In the genomic region with DNA sequence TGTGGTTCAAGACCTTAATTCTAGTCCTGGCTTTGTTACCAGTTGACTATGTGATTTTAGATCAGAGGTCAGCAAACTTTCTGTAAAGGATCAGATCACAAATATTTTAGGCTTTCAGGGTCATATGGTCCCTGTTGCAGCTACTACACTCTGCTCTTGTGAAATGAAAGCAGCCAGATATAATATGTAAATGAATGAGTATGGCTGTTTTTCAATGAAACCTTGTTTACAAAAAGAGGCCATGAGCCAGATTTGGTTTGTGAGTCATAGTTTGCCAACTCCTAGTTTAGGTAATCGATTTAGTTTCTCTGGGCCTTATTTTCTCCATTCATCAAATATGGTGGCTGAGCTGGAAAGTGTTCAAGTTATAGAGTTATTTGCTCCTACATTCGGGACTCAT, we compare ENCODE assay signal across 18 cellular contexts.
DNase-seq lines count a peak whose midpoint lies in the region; TF ChIP-seq lines count a peak whose summit lies in the region.
"Had no signal": no experiment of that assay in that cellular context is flagged by ENCODE, and none has a peak within 500 bp of the region (broad histone marks: within the 10 kb centered on the region; RNA-seq: fewer than 3 reads in every experiment).

No MANE protein-coding gene starts in this region.

- H3K18ac ChIP-seq in mesendoderm (ENCODE audit: low read length) = peak overlapping the region; percentile 70

- no peaks in the 10 kb centered on the region for H3K79me1 ChIP-seq in mesendoderm (ENCODE audit: low read length)

- peaks cover 0 to 6% (median 0%) of the 10 kb centered on the region in 5 donors for H3K9me3 Mint-ChIP-seq in CD8-positive, alpha-beta memory T cell
- H3K9me3 Mint-ChIP-seq: HFFc6 had no signal

- H2BK120ac ChIP-seq in mesendoderm (ENCODE audit: low read depth, low read length) = no peak overlapping the region

- H2BK5ac ChIP-seq in mesendoderm (ENCODE audit: low read length) = no peak overlapping the region

- no peaks in the 10 kb centered on the region for H3K36me3 Mint-ChIP-seq in CD8-positive, alpha-beta memory T cell
- H3K36me3 Mint-ChIP-seq: CD4-positive, alpha-beta memory T cell had no signal

- no peaks in the 10 kb centered on the region for H3K79me2 ChIP-seq in mesendoderm (ENCODE audit: control insufficient read depth, insufficient read depth, low read length)

- H3K27me3 ChIP-seq in adipocyte (replicated peaks; ENCODE audit: control insufficient read depth, insufficient read depth, low read length) = no peaks in the 10 kb centered on the region
- H3K27me3 ChIP-seq in mesendoderm (ENCODE audit: insufficient read depth, low read length, poor library complexity) = no peaks in the 10 kb centered on the region
- no peaks in the 10 kb centered on the region for H3K27me3 ChIP-seq in suprapubic skin
- no peaks in the 10 kb centered on the region for H3K27me3 ChIP-seq in CD8-positive, alpha-beta memory T cell (ENCODE audit: insufficient read depth, low read length, poor library complexity, severe bottlenecking)
- H3K27me3 ChIP-seq: BE2C had no signal

- H3K27ac ChIP-seq in mesendoderm (ENCODE audit: low read depth, low read length) (no peak overlapping the region), suprapubic skin (no peak overlapping the region)
- no peak overlapping the region for H3K27ac ChIP-seq in CD8-positive, alpha-beta memory T cell (ENCODE audit: low read depth, low read length)
- H3K27ac ChIP-seq: C4-2B had no signal

- no peak overlapping the region for H3K4me3 Mint-ChIP-seq in CD8-positive, alpha-beta memory T cell
- H3K4me3 Mint-ChIP-seq: CD4-positive, alpha-beta memory T cell; HFFc6 had no signal

- peaks cover 13% of the 10 kb centered on the region for H3K4me1 ChIP-seq in adipocyte (ENCODE audit: control insufficient read depth, insufficient read depth, low read length)
- peaks cover 20% of the 10 kb centered on the region for H3K4me1 ChIP-seq in mesendoderm (ENCODE audit: control insufficient read depth, low read depth, low read length)
- H3K4me1 ChIP-seq in suprapubic skin = no peaks in the 10 kb centered on the region
- H3K4me1 ChIP-seq in CD8-positive, alpha-beta memory T cell (ENCODE audit: insufficient read depth, low read length) = no peaks in the 10 kb centered on the region
- H3K4me1 ChIP-seq: BE2C, HAP-1 had no signal

- no peak for TF ChIP-seq POLR2A in suprapubic skin (IDR thresholded peaks at IDR 0.05)

- no peaks in the 10 kb centered on the region for H3K27me3 Mint-ChIP-seq in CD8-positive, alpha-beta memory T cell
- H3K27me3 Mint-ChIP-seq: CD4-positive, alpha-beta memory T cell had no signal

- no peak overlapping the region for H3K27ac Mint-ChIP-seq in CD8-positive, alpha-beta memory T cell
- H3K27ac Mint-ChIP-seq: CD4-positive, alpha-beta memory T cell; HFFc6 had no signal

- WGBS in mesendoderm (ENCODE audit: extremely low coverage, insufficient coverage, low lambda C conversion rate) = no CpG with 5 or more reads among the region's 2 CpGs
- WGBS in suprapubic skin = 65% methylated on average over 2 of the region's 2 CpGs

- no peak for TF ChIP-seq EP300 in suprapubic skin (IDR thresholded peaks at IDR 0.05)

- H4K8ac ChIP-seq in mesendoderm (ENCODE audit: low read depth, low read length) = no peak overlapping the region

- no peak overlapping the region for H3K4me2 ChIP-seq in mesendoderm (ENCODE audit: low read length)

- no peak for TF ChIP-seq CTCF in AG10803 (conservative IDR thresholded peaks at IDR 0.05; ENCODE audit: low read length)
- TF ChIP-seq CTCF in fibroblast of mammary gland (conservative IDR thresholded peaks at IDR 0.05; ENCODE audit: control insufficient read depth, insufficient read depth, low read depth, low read length) = no peak
- no peak for TF ChIP-seq CTCF in suprapubic skin (IDR thresholded peaks at IDR 0.05)

- CTCF ChIA-PET in CD8-positive, alpha-beta memory T cell (lab: Charles Lee) = no interaction called here

- POLR2A ChIA-PET in CD8-positive, alpha-beta memory T cell (lab: Charles Lee) = no interaction called here

- no peak overlapping the region for H3K23ac ChIP-seq in mesendoderm (ENCODE audit: low read length)

- no peaks in the 10 kb centered on the region for H3K9me3 ChIP-seq in adipocyte (ENCODE audit: control insufficient read depth, low read length)
- H3K9me3 ChIP-seq in suprapubic skin = no peaks in the 10 kb centered on the region
- no peaks in the 10 kb centered on the region for H3K9me3 ChIP-seq in CD8-positive, alpha-beta memory T cell (ENCODE audit: low read length)
- H3K9me3 ChIP-seq: BE2C, HAP-1 had no signal

- H3K36me3 ChIP-seq in adipocyte (ENCODE audit: control insufficient read depth, insufficient read depth, low read length, severe bottlenecking) (no peaks in the 10 kb centered on the region), mesendoderm (ENCODE audit: control insufficient read depth, insufficient read depth, low read length) (no peaks in the 10 kb centered on the region), suprapubic skin (no peaks in the 10 kb centered on the region)
- no peaks in the 10 kb centered on the region for H3K36me3 ChIP-seq in CD8-positive, alpha-beta memory T cell (ENCODE audit: insufficient read depth, low read length)
- H3K36me3 ChIP-seq: BE2C, HAP-1 had no signal

- H3K56ac ChIP-seq in mesendoderm (ENCODE audit: low read length) = no peak overlapping the region

- H3K4ac ChIP-seq in mesendoderm (ENCODE audit: low read depth, low read length) = no peak overlapping the region

- H2BK15ac ChIP-seq in mesendoderm (replicated peaks; ENCODE audit: low read depth) = peak overlapping the region; percentile 25

- no peak overlapping the region for H3K4me3 ChIP-seq in AG10803 (ENCODE audit: low read length)
- H3K4me3 ChIP-seq in adipocyte (ENCODE audit: low read length) = no peak overlapping the region
- no peak overlapping the region for H3K4me3 ChIP-seq in fibroblast of mammary gland (ENCODE audit: control insufficient read depth, low read depth, low read length)
- no peak overlapping the region for H3K4me3 ChIP-seq in mesendoderm (ENCODE audit: low read length)
- no peak overlapping the region for H3K4me3 ChIP-seq in suprapubic skin
- H3K4me3 ChIP-seq in CD8-positive, alpha-beta memory T cell (ENCODE audit: low read length) = no peak overlapping the region
- H3K4me3 ChIP-seq: HAP-1 had no signal

- no peak overlapping the region for H2AK5ac ChIP-seq in mesendoderm (ENCODE audit: low read length)

- DNase-seq in AG10803 (ENCODE audit: low read depth) (peak; percentile 34), adipocyte (ENCODE audit: low read depth) (peak; percentile 25), fibroblast of mammary gland (ENCODE audit: low read depth) (peak; percentile 52), mesendoderm (no peak), NCI-H1436 (lab: John Stamatoyannopoulos, UW) (no peak), suprapubic skin (ENCODE audit: low spot score in 2 of 2) (no peak)
- no peak for DNase-seq in CD8-positive, alpha-beta memory T cell
- DNase-seq: ACHN; BE2C; CD4-positive, alpha-beta memory T cell; COR-L47; DMS153; DMS79 treated with DMSO at 0.1 percent for 48 hours; EL; HFFc6; IMR-90 had no signal

- no peak overlapping the region for H4K5ac ChIP-seq in mesendoderm (ENCODE audit: low read length)

- H3K9ac ChIP-seq in adipocyte (ENCODE audit: low read length) (no peak overlapping the region), mesendoderm (ENCODE audit: low read length) (no peak overlapping the region)

- no peaks in the 10 kb centered on the region for H3K4me1 Mint-ChIP-seq in CD8-positive, alpha-beta memory T cell
- H3K4me1 Mint-ChIP-seq: CD4-positive, alpha-beta memory T cell had no signal

Comparison
In these comparisons a context has a peak if more than half of its experiments do, and no peak if none do; other contexts are left out.
1. DNase-seq: peak in AG10803 (single experiment), adipocyte (single experiment) and fibroblast of mammary gland (single experiment); none in mesendoderm (single experiment), NCI-H1436 (single experiment), suprapubic skin (0 of 2) and CD8-positive, alpha-beta memory T cell (0 of 5).